ENCODE assay signal across 31 cellular contexts in genomic region chr10:129382401-129382800, GRCh38.
"Had no signal": no experiment of that assay in that cellular context is flagged by ENCODE, and none has a peak within 500 bp of the region (broad histone marks: within the 10 kb centered on the region; RNA-seq: fewer than 3 reads in every experiment).

No MANE protein-coding gene starts in this region.

- H3K27ac ChIP-seq: Peyer's patch, SJSA1 had no signal

- H3K9ac ChIP-seq: SK-N-SH had no signal

- H3K4me3 ChIP-seq: Peyer's patch, SJSA1 had no signal

- H3K27me3 ChIP-seq: Peyer's patch, SJSA1 had no signal

- H3K9me3 ChIP-seq: Peyer's patch, SK-N-SH had no signal

- H3K4me1 ChIP-seq: Peyer's patch, SJSA1 had no signal

- H3K36me3 ChIP-seq: Peyer's patch, SJSA1 had no signal

- H3K4me2 ChIP-seq: SK-N-SH had no signal

- DNase-seq: KG1, MM.1S, MV-4-11, NCI-H1092, NCI-H1105 treated with DMSO at 0.1 percent for 48 hours, NCI-H1417, NCI-H1436, NCI-H146, NCI-H1694, NCI-H187, NCI-H1930, NCI-H2029 treated with DMSO at 0.1 percent for 48 hours, NCI-H2081 treated with DMSO at 0.1 percent for 48 hours, NCI-H2107, NCI-H2171, NCI-H226, NCI-H446 treated with DMSO at 0.1 percent for 48 hours, NCI-H510A, NCI-H524, NCI-H526, NCI-H69, NCI-H748 treated with DMSO at 0.1 percent for 48 hours, NCI-H82, PC-3, Peyer's patch, Right ventricle myocardium superior, RPMI8226, SHP77 treated with DMSO at 0.1 percent for 48 hours, SK-N-SH, SW 1271 had no signal

- ATAC-seq: PC-3 had no signal
